In the genomic region with DNA sequence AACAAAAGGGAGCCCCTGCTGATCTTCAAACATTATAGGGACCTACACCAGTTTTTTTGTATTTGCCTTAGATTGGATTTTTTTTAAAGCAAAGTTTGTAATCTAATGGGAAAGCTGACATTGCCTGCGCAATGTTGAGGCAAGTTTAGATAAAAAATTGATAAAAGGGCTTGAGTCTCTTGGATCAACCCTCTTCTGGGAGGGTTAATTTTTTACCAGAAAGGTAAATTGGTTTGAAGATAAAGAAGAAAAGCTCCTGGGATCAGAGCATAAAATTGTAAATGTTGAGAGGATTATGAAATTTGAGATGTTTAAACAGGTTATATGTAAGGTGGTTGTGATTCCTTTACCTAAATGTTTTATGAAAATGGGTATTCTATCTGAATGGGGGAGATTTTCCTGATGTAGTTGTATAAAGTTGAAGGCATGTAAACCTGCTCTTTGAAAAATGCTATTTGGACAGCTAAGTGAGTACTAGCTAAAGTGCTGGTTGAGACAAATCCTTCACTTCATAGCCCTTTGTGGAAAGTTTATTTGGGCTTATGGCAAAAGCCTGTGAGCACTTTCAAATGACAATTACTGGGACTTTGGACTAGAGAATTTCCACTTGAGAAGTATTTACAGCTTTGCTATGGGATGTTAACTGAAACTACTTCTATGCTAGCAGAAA, we compare ENCODE assay signal across 1 cellular context.
TF ChIP-seq lines count a peak whose summit lies in the region.

No MANE protein-coding gene starts in this region.

TF ChIP-seq in HepG2, 621 proteins besides CTCF, POLR2A, EP300 and RAD21 (continues in another document):
- peak; percentile 80 for TF ChIP-seq TCF7 (IDR thresholded peaks at IDR 0.05; ENCODE audit: low read depth)
- no peak for TF ChIP-seq ELF3 (CRISPR knock-in tag; IDR thresholded peaks at IDR 0.05)
- no peak for TF ChIP-seq SIN3B (IDR thresholded peaks at IDR 0.05; ENCODE audit: low read length)
- TF ChIP-seq ZNF30 (CRISPR knock-in tag; IDR thresholded peaks at IDR 0.05), result no peak
- no peak for TF ChIP-seq ZBTB7B (CRISPR knock-in tag; IDR thresholded peaks at IDR 0.05)
- TF ChIP-seq ZNF883 (CRISPR knock-in tag; IDR thresholded peaks at IDR 0.05; ENCODE audit: not compliant biosample characterization), result no peak
- no peak for TF ChIP-seq MEIS1 (CRISPR knock-in tag; IDR thresholded peaks at IDR 0.05; ENCODE audit: borderline replicate concordance)
- TF ChIP-seq HDAC6 (IDR thresholded peaks at IDR 0.05; ENCODE audit: low read depth, low read length), result no peak
- TF ChIP-seq SAP130 (CRISPR knock-in tag; IDR thresholded peaks at IDR 0.05; ENCODE audit: low read depth), result peak; percentile 53; the same call in 1 of the 2 replicates
- TF ChIP-seq ZNF337 (CRISPR knock-in tag; IDR thresholded peaks at IDR 0.05; ENCODE audit: borderline replicate concordance, low read depth), result no peak
- no peak for TF ChIP-seq HOXD1 (CRISPR knock-in tag; IDR thresholded peaks at IDR 0.05)
- peak; percentile 67 for TF ChIP-seq MED13 (CRISPR knock-in tag; IDR thresholded peaks at IDR 0.05)
- TF ChIP-seq, protein P1, sequence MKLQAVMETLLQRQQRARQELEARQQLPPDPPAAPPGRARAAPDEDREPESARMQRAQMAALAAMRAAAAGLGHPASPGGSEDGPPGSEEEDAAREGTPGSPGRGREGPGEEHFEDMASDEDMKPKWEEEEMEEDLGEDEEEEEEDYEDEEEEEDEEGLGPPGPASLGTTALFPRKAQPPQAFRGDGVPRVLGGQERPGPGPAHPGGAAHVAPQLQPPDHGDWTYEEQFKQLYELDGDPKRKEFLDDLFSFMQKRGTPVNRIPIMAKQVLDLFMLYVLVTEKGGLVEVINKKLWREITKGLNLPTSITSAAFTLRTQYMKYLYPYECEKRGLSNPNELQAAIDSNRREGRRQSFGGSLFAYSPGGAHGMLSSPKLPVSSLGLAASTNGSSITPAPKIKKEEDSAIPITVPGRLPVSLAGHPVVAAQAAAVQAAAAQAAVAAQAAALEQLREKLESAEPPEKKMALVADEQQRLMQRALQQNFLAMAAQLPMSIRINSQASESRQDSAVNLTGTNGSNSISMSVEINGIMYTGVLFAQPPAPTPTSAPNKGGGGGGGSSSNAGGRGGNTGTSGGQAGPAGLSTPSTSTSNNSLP (IDR thresholded peaks at IDR 0.05; ENCODE audit: low read depth, low read length), result no peak
- no peak for TF ChIP-seq LCORL (IDR thresholded peaks at IDR 0.05)
- TF ChIP-seq LCORL (CRISPR knock-in tag; IDR thresholded peaks at IDR 0.05), result peak; percentile 24; the same call in 1 of the 2 replicates
- no peak for TF ChIP-seq PHF8 (CRISPR knock-in tag; IDR thresholded peaks at IDR 0.05)
- TF ChIP-seq, protein P2, sequence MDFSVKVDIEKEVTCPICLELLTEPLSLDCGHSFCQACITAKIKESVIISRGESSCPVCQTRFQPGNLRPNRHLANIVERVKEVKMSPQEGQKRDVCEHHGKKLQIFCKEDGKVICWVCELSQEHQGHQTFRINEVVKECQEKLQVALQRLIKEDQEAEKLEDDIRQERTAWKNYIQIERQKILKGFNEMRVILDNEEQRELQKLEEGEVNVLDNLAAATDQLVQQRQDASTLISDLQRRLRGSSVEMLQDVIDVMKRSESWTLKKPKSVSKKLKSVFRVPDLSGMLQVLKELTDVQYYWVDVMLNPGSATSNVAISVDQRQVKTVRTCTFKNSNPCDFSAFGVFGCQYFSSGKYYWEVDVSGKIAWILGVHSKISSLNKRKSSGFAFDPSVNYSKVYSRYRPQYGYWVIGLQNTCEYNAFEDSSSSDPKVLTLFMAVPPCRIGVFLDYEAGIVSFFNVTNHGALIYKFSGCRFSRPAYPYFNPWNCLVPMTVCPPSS (IDR thresholded peaks at IDR 0.05), result no peak
- no peak for TF ChIP-seq ZNF720 (CRISPR knock-in tag; IDR thresholded peaks at IDR 0.05)
- peak; percentile 93 for TF ChIP-seq HNF1A (IDR thresholded peaks at IDR 0.05; ENCODE audit: low read depth)
- TF ChIP-seq HNF1A (CRISPR knock-in tag; IDR thresholded peaks at IDR 0.05; ENCODE audit: borderline replicate concordance), result peak; percentile 93
- no peak for TF ChIP-seq SMAD1 (CRISPR knock-in tag; IDR thresholded peaks at IDR 0.05; ENCODE audit: borderline replicate concordance, low read depth)
- 0 out of 2 replicates have a peak, but pooled peaks have one; percentile 7 for TF ChIP-seq SOX5 (CRISPR knock-in tag; IDR thresholded peaks at IDR 0.05; ENCODE audit: borderline replicate concordance)
- TF ChIP-seq CREM (IDR thresholded peaks at IDR 0.05), result peak; percentile 80
- TF ChIP-seq CREM (CRISPR knock-in tag; IDR thresholded peaks at IDR 0.05), result no peak
- TF ChIP-seq TBX2 (CRISPR knock-in tag; IDR thresholded peaks at IDR 0.05; ENCODE audit: borderline replicate concordance), result 0 out of 2 replicates have a peak, but pooled peaks have one; percentile 26
- TF ChIP-seq TARDBP (CRISPR knock-in tag; IDR thresholded peaks at IDR 0.05), result peak; percentile 37; the same call in 1 of the 2 replicates
- TF ChIP-seq JDP2 (CRISPR knock-in tag; IDR thresholded peaks at IDR 0.05; ENCODE audit: borderline replicate concordance), result no peak
- TF ChIP-seq MED1 (CRISPR knock-in tag; IDR thresholded peaks at IDR 0.05), result peak; percentile 43
- TF ChIP-seq CEBPG (CRISPR knock-in tag; IDR thresholded peaks at IDR 0.05), result 0 out of 2 replicates have a peak, but pooled peaks have one; percentile 61
- no peak for TF ChIP-seq ATF7-NPFF (CRISPR knock-in tag; IDR thresholded peaks at IDR 0.05; ENCODE audit: low read depth)
- TF ChIP-seq ZNF20 (CRISPR knock-in tag; IDR thresholded peaks at IDR 0.05), result no peak
- TF ChIP-seq ZNF263 (CRISPR knock-in tag; IDR thresholded peaks at IDR 0.05), result no peak
- peak; percentile 52 for TF ChIP-seq FOXA3 (CRISPR knock-in tag; IDR thresholded peaks at IDR 0.05)
- peak; percentile 12; the same call in 1 of the 2 replicates for TF ChIP-seq RFXAP (CRISPR knock-in tag; IDR thresholded peaks at IDR 0.05; ENCODE audit: borderline replicate concordance)
- no peak for TF ChIP-seq ZFP90 (CRISPR knock-in tag; IDR thresholded peaks at IDR 0.05; ENCODE audit: borderline replicate concordance)
- TF ChIP-seq ZNF816 (CRISPR knock-in tag; IDR thresholded peaks at IDR 0.05; ENCODE audit: borderline replicate concordance), result no peak
- TF ChIP-seq, protein P3, sequence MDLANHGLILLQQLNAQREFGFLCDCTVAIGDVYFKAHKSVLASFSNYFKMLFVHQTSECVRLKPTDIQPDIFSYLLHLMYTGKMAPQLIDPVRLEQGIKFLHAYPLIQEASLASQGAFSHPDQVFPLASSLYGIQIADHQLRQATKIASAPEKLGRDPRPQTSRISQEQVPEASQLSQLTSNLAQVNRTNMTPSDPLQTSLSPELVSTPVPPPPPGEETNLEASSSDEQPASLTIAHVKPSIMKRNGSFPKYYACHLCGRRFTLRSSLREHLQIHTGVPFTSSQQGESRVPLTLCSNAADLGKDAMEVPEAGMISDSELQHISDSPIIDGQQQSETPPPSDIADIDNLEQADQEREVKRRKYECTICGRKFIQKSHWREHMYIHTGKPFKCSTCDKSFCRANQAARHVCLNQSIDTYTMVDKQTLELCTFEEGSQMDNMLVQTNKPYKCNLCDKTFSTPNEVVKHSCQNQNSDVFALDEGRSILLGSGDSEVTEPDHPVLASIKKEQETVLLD (CRISPR knock-in tag; IDR thresholded peaks at IDR 0.05; ENCODE audit: low read depth), result no peak
- no peak for TF ChIP-seq IKZF1 (IDR thresholded peaks at IDR 0.05)
- TF ChIP-seq ZFP1 (CRISPR knock-in tag; IDR thresholded peaks at IDR 0.05), result 0 out of 2 replicates have a peak, but pooled peaks have one; percentile 5
- TF ChIP-seq SIX4 (CRISPR knock-in tag; IDR thresholded peaks at IDR 0.05), result peak; percentile 86
- peak; percentile 16; the same call in 1 of the 2 replicates for TF ChIP-seq SSRP1 (CRISPR knock-in tag; IDR thresholded peaks at IDR 0.05)
- TF ChIP-seq EHMT2 (IDR thresholded peaks at IDR 0.05; ENCODE audit: borderline replicate concordance, low read depth, low read length), result peak; percentile 75
- peak; percentile 87; the same call in 1 of the 2 replicates for TF ChIP-seq GATA4 (IDR thresholded peaks at IDR 0.05; ENCODE audit: borderline replicate concordance, low read depth)
- TF ChIP-seq TCF7L2 (IDR thresholded peaks at IDR 0.05; ENCODE audit: low read depth, low read length), result peak; percentile 50; the same call in 1 of the 2 replicates
- no peak for TF ChIP-seq ZNF281 (CRISPR knock-in tag; IDR thresholded peaks at IDR 0.05; ENCODE audit: borderline replicate concordance)
- TF ChIP-seq SOX13 (IDR thresholded peaks at IDR 0.05), result peak; percentile 25; the same call in 1 of the 2 replicates
- TF ChIP-seq SOX13 (CRISPR knock-in tag; conservative IDR thresholded peaks at IDR 0.05 in 1 of 2, IDR thresholded peaks at IDR 0.05 in 1 of 2), result peak in 1 of 2 experiments; percentile 50; a peak in 1 of 4 replicates
- no peak for TF ChIP-seq NFIB (CRISPR knock-in tag; IDR thresholded peaks at IDR 0.05; ENCODE audit: borderline replicate concordance)
- TF ChIP-seq SALL1 (CRISPR knock-in tag; IDR thresholded peaks at IDR 0.05), result 0 out of 2 replicates have a peak, but pooled peaks have one; percentile 26
- TF ChIP-seq ISL2 (CRISPR knock-in tag; IDR thresholded peaks at IDR 0.05), result peak; percentile 94
- TF ChIP-seq NCOA5 (CRISPR knock-in tag; IDR thresholded peaks at IDR 0.05), result no peak
- no peak for TF ChIP-seq ZC3H4 (CRISPR knock-in tag; IDR thresholded peaks at IDR 0.05; ENCODE audit: borderline replicate concordance)
- peak in 1 of 2 experiments; percentile 26; a peak in 1 of 4 replicates for TF ChIP-seq KLF16 (CRISPR knock-in tag; IDR thresholded peaks at IDR 0.05)
- no peak for TF ChIP-seq ZNF326 (CRISPR knock-in tag; IDR thresholded peaks at IDR 0.05; ENCODE audit: borderline replicate concordance)
- TF ChIP-seq STAG1 (CRISPR knock-in tag; IDR thresholded peaks at IDR 0.05), result peak; percentile 4; the same call in 1 of the 2 replicates
- no peak for TF ChIP-seq MXD4 (CRISPR knock-in tag; IDR thresholded peaks at IDR 0.05)
- TF ChIP-seq HNRNPH1 (optimal IDR thresholded peaks at IDR 0.05; ENCODE audit: low read depth, low read length), result no peak
- no peak for TF ChIP-seq ZNF543 (CRISPR knock-in tag; IDR thresholded peaks at IDR 0.05)
- no peak for TF ChIP-seq FOXM1 (CRISPR knock-in tag; IDR thresholded peaks at IDR 0.05)
- no peak; the same call in 1 of the 2 replicates for TF ChIP-seq NR2F2 (IDR thresholded peaks at IDR 0.05; ENCODE audit: borderline replicate concordance, low read depth)
- TF ChIP-seq NCOA2 (CRISPR knock-in tag; IDR thresholded peaks at IDR 0.05), result peak; percentile 68; the same call in 1 of the 2 replicates
- peak; percentile 33; the same call in 1 of the 2 replicates for TF ChIP-seq POGZ (CRISPR knock-in tag; IDR thresholded peaks at IDR 0.05)
- TF ChIP-seq ZZZ3 (CRISPR knock-in tag; IDR thresholded peaks at IDR 0.05; ENCODE audit: borderline replicate concordance), result no peak
